ENCODE assay signal across 8 cellular contexts in genomic region chr3:71724171-71724453, GRCh38. TPM values are rescaled to one million over a fixed set of nuclear protein-coding genes. Genes with fewer than 3 reads are reported as not detected.
A peak's percentile ranks its signal among the peaks of the same experiment; 100 is the strongest.
DNase-seq lines count a peak whose midpoint lies in the region; ATAC-seq and TF ChIP-seq lines count a peak whose summit lies in the region.

No MANE protein-coding gene starts in this region.

- no peaks in the 10 kb centered on the region for H4K20me1 ChIP-seq in OCI-LY1 (ENCODE audit: insufficient read depth, low read length)

- H3K79me2 ChIP-seq in OCI-LY1 (ENCODE audit: insufficient read depth, low read length), result no peaks in the 10 kb centered on the region

- ATAC-seq in CD4-positive, CD25-positive, alpha-beta regulatory T cell (ENCODE audit: low read depth in 2 of 2), result no peak
- no peak for ATAC-seq in HG02938 (IDR thresholded peaks at IDR 0.05; ENCODE audit: unreplicated experiment)
- no peak for ATAC-seq in HG03439 (IDR thresholded peaks at IDR 0.05; ENCODE audit: unreplicated experiment)
- ATAC-seq in GM21367 (IDR thresholded peaks at IDR 0.05; ENCODE audit: unreplicated experiment), result no peak

- peak overlapping the region; percentile 94 to 99 (median 96) for H3K4me3 Mint-ChIP-seq in CD4-positive, CD25-positive, alpha-beta regulatory T cell

- H3K9ac ChIP-seq in OCI-LY1 (ENCODE audit: low read length), result no peak overlapping the region

- H2AFZ ChIP-seq in OCI-LY1 (ENCODE audit: low read length), result no peak overlapping the region

- H3F3A ChIP-seq in OCI-LY1 (ENCODE audit: insufficient read depth, low read length), result no peaks in the 10 kb centered on the region

- no peaks in the 10 kb centered on the region for H3K27me3 ChIP-seq in CD4-positive, CD25-positive, alpha-beta regulatory T cell (ENCODE audit: control insufficient read depth, insufficient read depth, low read length)
- no peaks in the 10 kb centered on the region for H3K27me3 ChIP-seq in OCI-LY1 (ENCODE audit: insufficient read depth, low read length)
- no peaks in the 10 kb centered on the region for H3K27me3 ChIP-seq in neutrophil

- no peak for TF ChIP-seq CTCF in OCI-LY1 (IDR thresholded peaks at IDR 0.05; ENCODE audit: low read length)
- TF ChIP-seq CTCF in epithelial cell of esophagus (IDR thresholded peaks at IDR 0.05; ENCODE audit: insufficient read depth, low read depth, low read length, missing control alignments), result no peak
- TF ChIP-seq CTCF in neutrophil (IDR thresholded peaks at IDR 0.05), result no peak

- DNase-seq in CD4-positive, CD25-positive, alpha-beta regulatory T cell, result no peak
- DNase-seq in epithelial cell of esophagus (ENCODE audit: low read depth) (no peak), C1 segment of cervical spinal cord (lab: John Stamatoyannopoulos, UW) (no peak)

- H3K4me2 ChIP-seq in OCI-LY1 (ENCODE audit: low read length), result peak overlapping the region; percentile 63

- H3K36me3 Mint-ChIP-seq in CD4-positive, CD25-positive, alpha-beta regulatory T cell, result peaks cover 13% of the 10 kb centered on the region

- no peaks in the 10 kb centered on the region for H3K9me3 ChIP-seq in CD4-positive, CD25-positive, alpha-beta regulatory T cell (ENCODE audit: control insufficient read depth in 2 of 2, low read length in 2 of 2)
- H3K9me3 ChIP-seq in OCI-LY1 (ENCODE audit: low read length) (no peaks in the 10 kb centered on the region), neutrophil (no peaks in the 10 kb centered on the region)

- H3K9me2 ChIP-seq in OCI-LY1 (ENCODE audit: low read depth, low read length), result no peaks in the 10 kb centered on the region

- peak overlapping the region; percentile 96 to 98 (median 96) for H3K27ac Mint-ChIP-seq in CD4-positive, CD25-positive, alpha-beta regulatory T cell

- peak overlapping the region; percentile 84 for H3K27ac ChIP-seq in CD4-positive, CD25-positive, alpha-beta regulatory T cell (ENCODE audit: insufficient read depth, low read length, poor library complexity, severe bottlenecking)
- H3K27ac ChIP-seq in OCI-LY1 (ENCODE audit: low read depth, low read length, poor library complexity, severe bottlenecking) (no peak overlapping the region), neutrophil (peak overlapping the region; percentile 93)

- H3K4me3 ChIP-seq in CD4-positive, CD25-positive, alpha-beta regulatory T cell (ENCODE audit: low read depth, low read length), result peak overlapping the region; percentile 97
- H3K4me3 ChIP-seq in OCI-LY1 (ENCODE audit: low read depth, low read length, poor library complexity, severe bottlenecking) (peak overlapping the region; percentile 56), epithelial cell of esophagus (ENCODE audit: low read length) (peak overlapping the region; percentile 66), neutrophil (ENCODE audit: low read depth in 1 of 2, low read length in 1 of 2) (peak overlapping the region; percentile 69 to 79)

- H3K9me3 Mint-ChIP-seq in CD4-positive, CD25-positive, alpha-beta regulatory T cell, result peaks cover 0 to 2% (median 0%) of the 10 kb centered on the region in 7 donors

- H3K4me1 ChIP-seq in CD4-positive, CD25-positive, alpha-beta regulatory T cell (ENCODE audit: control insufficient read depth, insufficient read depth, low read length, poor library complexity, severe bottlenecking), result peaks cover 73% of the 10 kb centered on the region
- peaks cover 12% of the 10 kb centered on the region for H3K4me1 ChIP-seq in OCI-LY1 (ENCODE audit: insufficient read depth, low read length, severe bottlenecking)
- peaks cover 72 to 79% of the 10 kb centered on the region in 2 experiments for H3K4me1 ChIP-seq in neutrophil (ENCODE audit: control insufficient read depth in 1 of 2, insufficient read depth in 1 of 2, low read depth in 1 of 2, low read length in 1 of 2)

- H3K27me3 Mint-ChIP-seq in CD4-positive, CD25-positive, alpha-beta regulatory T cell, result no peaks in the 10 kb centered on the region

- H3K4me1 Mint-ChIP-seq in CD4-positive, CD25-positive, alpha-beta regulatory T cell, result peaks cover 27 to 77% (median 67%) of the 10 kb centered on the region in 4 donors

- H3K36me3 ChIP-seq in CD4-positive, CD25-positive, alpha-beta regulatory T cell (ENCODE audit: control insufficient read depth, insufficient read depth, low read length), result no peaks in the 10 kb centered on the region
- H3K36me3 ChIP-seq in OCI-LY1 (ENCODE audit: insufficient read depth, low read length) (no peaks in the 10 kb centered on the region), neutrophil (peaks cover 21% of the 10 kb centered on the region)

RNA-seq across cellular contexts. Expression of gene EIF4E3, which starts 1.1 kb away (rescaled TPM):
- 101 TPM for total RNA-seq in CD4-positive, CD25-positive, alpha-beta regulatory T cell
- polyA plus RNA-seq in CD4-positive, CD25-positive, alpha-beta regulatory T cell, result 10 to 100 TPM; 27.8 to 98.9 (median 60.1) TPM

RNA-seq across cellular contexts. Expression of gene GPR27, which starts 29.5 kb away (rescaled TPM):
- 1.0 TPM for total RNA-seq in CD4-positive, CD25-positive, alpha-beta regulatory T cell
- 1 to 10 TPM in 1 of 4 donors, under 1 TPM in 2, not detected in 1; 0.30 to 1.4 (median 0.81) TPM for polyA plus RNA-seq in CD4-positive, CD25-positive, alpha-beta regulatory T cell
